ENCODE assay signal across 8 cellular contexts in the genomic region with DNA sequence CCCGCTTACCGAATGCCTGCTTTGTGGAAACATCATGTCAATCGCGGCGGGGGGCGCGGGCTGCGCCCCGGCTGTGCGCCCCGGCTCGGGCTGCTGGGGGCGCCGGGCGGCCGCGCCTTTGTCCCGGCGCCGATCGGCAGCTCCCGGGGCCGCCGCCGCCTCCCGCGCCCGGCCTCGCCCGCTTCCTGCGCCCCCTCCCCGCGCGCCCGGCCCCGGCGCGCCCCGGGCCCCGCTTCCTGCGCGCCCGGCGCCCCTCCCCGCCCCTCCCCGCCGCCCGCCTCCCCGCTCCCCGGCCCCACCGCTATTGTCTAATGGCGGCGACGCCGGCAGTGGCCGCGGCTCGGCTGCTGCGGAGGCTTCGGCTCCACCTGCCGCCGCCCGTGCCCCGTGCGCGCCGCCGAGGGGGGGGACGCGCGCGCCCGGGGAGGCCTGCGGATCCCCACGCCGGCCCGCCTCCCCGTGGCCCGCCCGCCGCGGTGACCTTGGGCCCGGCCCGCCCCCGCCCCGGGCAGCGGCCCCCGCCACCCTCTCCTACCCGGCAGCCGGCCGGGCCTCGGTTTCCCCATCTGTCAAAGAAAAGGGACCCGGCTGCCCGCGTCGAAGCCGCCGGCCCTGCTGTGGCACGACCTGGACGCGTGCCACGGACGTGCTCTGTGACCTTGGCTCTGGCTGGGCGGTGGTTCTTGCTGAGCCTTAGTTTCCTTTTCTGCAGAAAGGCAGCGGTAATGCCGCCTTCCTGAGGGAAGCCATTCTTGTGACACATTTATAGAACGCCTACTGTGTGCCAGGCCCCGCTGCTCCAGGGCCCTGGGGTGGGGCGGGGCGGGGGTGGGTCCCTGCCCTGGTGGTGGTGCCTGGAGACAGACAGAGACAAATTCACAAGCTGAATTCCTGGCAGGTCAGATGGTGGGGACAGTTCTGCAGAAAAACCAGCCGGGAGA. TPM values are rescaled to one million over a fixed set of nuclear protein-coding genes. Genes with fewer than 3 reads are reported as not detected.
DNase-seq lines count a peak whose midpoint lies in the region; ATAC-seq and TF ChIP-seq lines count a peak whose summit lies in the region.

TSS of gene TLE5 (minus strand) at position 331 of the 941 bp plus-strand sequence. CDS start at position 36, 295 bp downstream.

- ATAC-seq in GM21381 (IDR thresholded peaks at IDR 0.05; ENCODE audit: unreplicated experiment) = peak; percentile 40
- ATAC-seq in naive thymus-derived CD4-positive, alpha-beta T cell = peak; percentile 78
- ATAC-seq in stimulated activated naive CD8-positive, alpha-beta T cell treated with anti-CD3 and anti-CD28 coated beads, Interleukin-15, Interleukin-2, amounts not matched to agents 100 U/mL and 50 U/mL, for 24 hours = peak; percentile 70

- H2AFZ ChIP-seq in ACC112 (ENCODE audit: low read length, unreplicated experiment) = no peak within 1 kb of the TSS

- H3K36me3 Mint-ChIP-seq in activated T-cell treated with anti-CD3 and anti-CD28 coated beads, Interleukin-2, amount 50 U/mL, for 24 hours (ENCODE audit: low read depth) = peaks cover 39% of the 10 kb centered on the region
- H3K36me3 Mint-ChIP-seq in naive thymus-derived CD4-positive, alpha-beta T cell = peaks cover 0 to 23% (median 16%) of the 10 kb centered on the region in 5 donors

- peaks cover 16% of the 10 kb centered on the region for H3K79me2 ChIP-seq in ACC112 (ENCODE audit: control insufficient read depth, insufficient read depth, low read length, unreplicated experiment)

- H3K27ac ChIP-seq in ACC112 (ENCODE audit: low read depth, low read length) (peak within 1 kb of the TSS; percentile 23; the same call in 1 of the 2 replicates), esophagus muscularis mucosa (replicated peaks in 1 of 4) (peak within 1 kb of the TSS; percentile 99)
- peak within 1 kb of the TSS; percentile 90 for H3K27ac ChIP-seq in naive thymus-derived CD4-positive, alpha-beta T cell (ENCODE audit: low read depth, low read length)

- H3K4me3 ChIP-seq in ACC112 (ENCODE audit: low read depth, low read length) = peak within 1 kb of the TSS; percentile 85
- peak within 1 kb of the TSS; percentile 86 to 97 (median 94) for H3K4me3 ChIP-seq in esophagus muscularis mucosa
- H3K4me3 ChIP-seq in naive thymus-derived CD4-positive, alpha-beta T cell (ENCODE audit: low read length) = peak within 1 kb of the TSS; percentile 99

- peak within 1 kb of the TSS; percentile 88 for H3K4me3 Mint-ChIP-seq in activated T-cell treated with anti-CD3 and anti-CD28 coated beads, Interleukin-2, amount 50 U/mL, for 24 hours
- peak within 1 kb of the TSS; percentile 88 to 99 (median 94) for H3K4me3 Mint-ChIP-seq in naive thymus-derived CD4-positive, alpha-beta T cell

- H3K27me3 Mint-ChIP-seq in activated T-cell treated with anti-CD3 and anti-CD28 coated beads, Interleukin-2, amount 50 U/mL, for 24 hours = no peaks in the 10 kb centered on the region
- peaks cover 0 to under 1% (median 0%) of the 10 kb centered on the region in 5 donors for H3K27me3 Mint-ChIP-seq in naive thymus-derived CD4-positive, alpha-beta T cell

- H3K4me1 Mint-ChIP-seq in activated T-cell treated with anti-CD3 and anti-CD28 coated beads, Interleukin-2, amount 50 U/mL, for 24 hours (ENCODE audit: low read depth) = peaks cover 52% of the 10 kb centered on the region
- H3K4me1 Mint-ChIP-seq in naive thymus-derived CD4-positive, alpha-beta T cell = peaks cover 13 to 45% (median 29%) of the 10 kb centered on the region in 7 donors

- H3K4me1 ChIP-seq in ACC112 (ENCODE audit: control insufficient read depth, insufficient read depth, low read length, unreplicated experiment) (no peaks in the 10 kb centered on the region), esophagus muscularis mucosa (peaks cover 46 to 50% (median 49%) of the 10 kb centered on the region in 4 donors)
- H3K4me1 ChIP-seq in naive thymus-derived CD4-positive, alpha-beta T cell (ENCODE audit: control insufficient read depth in 2 of 2, insufficient read depth in 2 of 2, low read length in 2 of 2) = peaks cover 24 to 43% of the 10 kb centered on the region in 2 donors

- peak; percentile 60 for DNase-seq in NCI-H774 (lab: John Stamatoyannopoulos, UW)
- peak; percentile 84 for DNase-seq in activated T-cell treated with anti-CD3 and anti-CD28 coated beads, Interleukin-2, amount 50 U/mL, for 24 hours
- no peak for DNase-seq in esophagus muscularis mucosa (ENCODE audit: extremely low spot score)
- DNase-seq in naive thymus-derived CD4-positive, alpha-beta T cell = peak; percentile 69 to 79 (median 76)
- DNase-seq in stimulated activated naive CD8-positive, alpha-beta T cell treated with anti-CD3 and anti-CD28 coated beads, Interleukin-15, Interleukin-2, amounts not matched to agents 100 U/mL and 50 U/mL, for 24 hours = peak; percentile 74
- DNase-seq in SIG-M5 (lab: John Stamatoyannopoulos, UW) = no peak

- intact Hi-C loops in esophagus muscularis mucosa (cut with DNase I) = no loop called here
- intact Hi-C loops in naive thymus-derived CD4-positive, alpha-beta T cell (cut with micrococcal nuclease) = loop anchor here in 1 of 2 donors (1.0 to 2.0 kb wide), 3 partner anchors 13 to 162 kb away; partner anchors contain the start of genes GNA11 and ZNF57

- CTCF ChIA-PET in naive thymus-derived CD4-positive, alpha-beta T cell (lab: Charles Lee) = interaction anchor here (1.3 to 3.3 kb wide), 2 partner anchors 26 to 111 kb away, joined by 4 to 18 read pairs; no protein-coding TSS in a partner anchor

- no peaks in the 10 kb centered on the region; the same call in 1 of the 2 replicates for H3K36me3 ChIP-seq in ACC112 (ENCODE audit: insufficient read depth, low read length)
- peaks cover 9 to 34% (median 23%) of the 10 kb centered on the region in 4 donors for H3K36me3 ChIP-seq in esophagus muscularis mucosa
- H3K36me3 ChIP-seq in naive thymus-derived CD4-positive, alpha-beta T cell (ENCODE audit: control insufficient read depth in 2 of 3, insufficient read depth in 3 of 3, low read length in 3 of 3) = peaks cover 10 to 36% (median 15%) of the 10 kb centered on the region in 3 experiments

- no peaks in the 10 kb centered on the region for H3K9me3 Mint-ChIP-seq in activated T-cell treated with anti-CD3 and anti-CD28 coated beads, Interleukin-2, amount 50 U/mL, for 24 hours
- no peaks in the 10 kb centered on the region for H3K9me3 Mint-ChIP-seq in naive thymus-derived CD4-positive, alpha-beta T cell

- POLR2A ChIA-PET in naive thymus-derived CD4-positive, alpha-beta T cell (lab: Charles Lee) = interaction anchor here (0.6 to 14.9 kb wide), 10 partner anchors 10 to 112 kb away, joined by 3 to 359 read pairs (median 7); no protein-coding TSS in a partner anchor

- 8% methylated on average over 6 of the region's 111 CpGs for WGBS in esophagus muscularis mucosa

- peak within 1 kb of the TSS; percentile 98 for H3K27ac Mint-ChIP-seq in activated T-cell treated with anti-CD3 and anti-CD28 coated beads, Interleukin-2, amount 50 U/mL, for 24 hours
- H3K27ac Mint-ChIP-seq in naive thymus-derived CD4-positive, alpha-beta T cell = peak within 1 kb of the TSS; percentile 90 to 98 (median 95)

- H3K27me3 ChIP-seq in ACC112 (ENCODE audit: insufficient read depth, low read length) (no peaks in the 10 kb centered on the region), esophagus muscularis mucosa (no peaks in the 10 kb centered on the region)
- H3K27me3 ChIP-seq in naive thymus-derived CD4-positive, alpha-beta T cell (ENCODE audit: control insufficient read depth in 2 of 2, insufficient read depth in 2 of 2, low read length in 2 of 2) = no peaks in the 10 kb centered on the region

- no peak for TF ChIP-seq CTCF in esophagus muscularis mucosa (IDR thresholded peaks at IDR 0.05)

- no peaks in the 10 kb centered on the region for H3K9me3 ChIP-seq in esophagus muscularis mucosa
- no peaks in the 10 kb centered on the region for H3K9me3 ChIP-seq in naive thymus-derived CD4-positive, alpha-beta T cell (ENCODE audit: control insufficient read depth in 2 of 3, low read length in 3 of 3)

- no peak for TF ChIP-seq POLR2A in esophagus muscularis mucosa (IDR thresholded peaks at IDR 0.05; ENCODE audit: low read depth)

- no peak for TF ChIP-seq EP300 in esophagus muscularis mucosa (IDR thresholded peaks at IDR 0.05)

RNA-seq across cellular contexts. Expression of gene TLE5, which starts in this region (rescaled TPM):
- 100 to 1,000 TPM; 657 to 947 (median 804) TPM for total RNA-seq in esophagus muscularis mucosa
- total RNA-seq in naive thymus-derived CD4-positive, alpha-beta T cell = 1,000 to 10,000 TPM in 2 of 5 experiments, 100 to 1,000 TPM in 3; 658 to 1,102 (median 755) TPM
- 100 to 1,000 TPM; 643 to 982 TPM for polyA plus RNA-seq in naive thymus-derived CD4-positive, alpha-beta T cell

Comparison
In these comparisons a context has a peak if more than half of its experiments do, and no peak if none do; other contexts are left out.
1. H3K27ac ChIP-seq: peak in every context shown above with its lines; median percentile 99 in esophagus muscularis mucosa; 90 in naive thymus-derived CD4-positive, alpha-beta T cell; 23 in ACC112.
2. DNase-seq: peak in NCI-H774 (single experiment), activated T-cell treated with anti-CD3 and anti-CD28 coated beads, Interleukin-2, amount 50 U/mL, for 24 hours (single experiment), naive thymus-derived CD4-positive, alpha-beta T cell (9 of 9) and stimulated activated naive CD8-positive, alpha-beta T cell treated with anti-CD3 and anti-CD28 coated beads, Interleukin-15, Interleukin-2, amounts not matched to agents 100 U/mL and 50 U/mL, for 24 hours (single experiment); none in esophagus muscularis mucosa (single experiment) and SIG-M5 (single experiment).
3. Peak in every context shown above with its lines, with median percentiles within 50 percentile points of each other: H3K4me3 ChIP-seq and ATAC-seq.